Comparison of ENCODE assay signal across 1 cellular context in genomic region chr18:59905686-59906091, GRCh38.
TF ChIP-seq lines count a peak whose summit lies in the region.

No MANE protein-coding gene starts in this region.

TF ChIP-seq in HEK293, 187 proteins besides CTCF, POLR2A, EP300 and RAD21 (continued from another document and continues in another):
- TF ChIP-seq PRDM4 (tag by site-specific recombination; IDR thresholded peaks at IDR 0.05), result peak; percentile 70
- no peak for TF ChIP-seq SCRT2 (tag by site-specific recombination; IDR thresholded peaks at IDR 0.05)
- no peak for TF ChIP-seq YY2 (tag by site-specific recombination; IDR thresholded peaks at IDR 0.05)
- TF ChIP-seq MYNN (tag by site-specific recombination; IDR thresholded peaks at IDR 0.05; ENCODE audit: borderline replicate concordance), result no peak
- no peak for TF ChIP-seq ZNF37A (tag by site-specific recombination; IDR thresholded peaks at IDR 0.05)
- TF ChIP-seq ZNF585B (tag by site-specific recombination; IDR thresholded peaks at IDR 0.05), result no peak
- peak; percentile 64 for TF ChIP-seq PRDM10 (tag by site-specific recombination; IDR thresholded peaks at IDR 0.05)
- no peak for TF ChIP-seq SP3 (tag by site-specific recombination; IDR thresholded peaks at IDR 0.05)
- 0 out of 2 replicates have a peak, but pooled peaks have one; percentile 51 for TF ChIP-seq ZNF639 (tag by site-specific recombination; IDR thresholded peaks at IDR 0.05)
- no peak for TF ChIP-seq TRIM28 (IDR thresholded peaks at IDR 0.05; ENCODE audit: borderline replicate concordance, low read length)
- no peak for TF ChIP-seq ZNF354C (tag by site-specific recombination; IDR thresholded peaks at IDR 0.05; ENCODE audit: borderline replicate concordance, low read depth)
- TF ChIP-seq ZNF521 (tag by site-specific recombination; IDR thresholded peaks at IDR 0.05), result no peak
- TF ChIP-seq ZNF174 (tag by site-specific recombination; IDR thresholded peaks at IDR 0.05), result no peak
- no peak for TF ChIP-seq REST (tag by site-specific recombination; IDR thresholded peaks at IDR 0.05)
- TF ChIP-seq ZBTB20 (tag by site-specific recombination; IDR thresholded peaks at IDR 0.05), result no peak
- TF ChIP-seq KLF17 (tag by site-specific recombination; IDR thresholded peaks at IDR 0.05), result 0 out of 2 replicates have a peak, but pooled peaks have one; percentile 23
- no peak for TF ChIP-seq ZBTB49 (tag by site-specific recombination; IDR thresholded peaks at IDR 0.05; ENCODE audit: low read depth)
- peak; percentile 97 for TF ChIP-seq ZNF768 (tag by site-specific recombination; IDR thresholded peaks at IDR 0.05)
- no peak for TF ChIP-seq ZNF518A (tag by site-specific recombination; conservative IDR thresholded peaks at IDR 0.05; ENCODE audit: low read depth)
- TF ChIP-seq GFI1B (tag by site-specific recombination; IDR thresholded peaks at IDR 0.05), result peak; percentile 59
- TF ChIP-seq ZNF785 (tag by site-specific recombination; IDR thresholded peaks at IDR 0.05), result no peak
- TF ChIP-seq ZNF776 (tag by site-specific recombination; IDR thresholded peaks at IDR 0.05; ENCODE audit: borderline replicate concordance), result no peak
- no peak for TF ChIP-seq ZNF157 (tag by site-specific recombination; IDR thresholded peaks at IDR 0.05)
- peak; percentile 64; the same call in 1 of the 2 replicates for TF ChIP-seq PRDM6 (tag by site-specific recombination; IDR thresholded peaks at IDR 0.05)
- no peak for TF ChIP-seq ZNF670 (tag by site-specific recombination; IDR thresholded peaks at IDR 0.05; ENCODE audit: low read depth)
- TF ChIP-seq ZNF23 (tag by site-specific recombination; IDR thresholded peaks at IDR 0.05; ENCODE audit: borderline replicate concordance), result no peak
- TF ChIP-seq ZNF747 (tag by site-specific recombination; IDR thresholded peaks at IDR 0.05), result no peak
- TF ChIP-seq ZNF549 (tag by site-specific recombination; IDR thresholded peaks at IDR 0.05), result no peak
- no peak for TF ChIP-seq PBX3 (CRISPR knock-in tag; IDR thresholded peaks at IDR 0.05)
- no peak for TF ChIP-seq KLF8 (tag by site-specific recombination; IDR thresholded peaks at IDR 0.05)
- TF ChIP-seq KLF16 (tag by site-specific recombination; IDR thresholded peaks at IDR 0.05), result no peak
